Comparison of ENCODE assay signal across 13 cellular contexts in genomic region chr2:3293221-3293620, GRCh38.
"Had no signal": no experiment of that assay in that cellular context is flagged by ENCODE, and none has a peak within 500 bp of the region (broad histone marks: within the 10 kb centered on the region; RNA-seq: fewer than 3 reads in every experiment).

No MANE protein-coding gene starts in this region.

- DNase-seq: activated CD4-positive, alpha-beta T cell treated with anti-CD3 and anti-CD28 coated beads, Interleukin-2, amount 50 U/mL, for 1 hour; activated gamma-delta T cell; activated T-cell treated with anti-CD3 and anti-CD28 coated beads, Interleukin-2, amount 50 U/mL, for 4 hours; esophagus squamous epithelium; foreskin keratinocyte; head of caudate nucleus; nephron progenitor cell; small intestine; T-helper 2 cell; trophoblast cell had no signal

- H3K27me3 ChIP-seq: breast epithelium, esophagus squamous epithelium, foreskin keratinocyte had no signal

- H3K27ac ChIP-seq: breast epithelium, esophagus squamous epithelium, foreskin keratinocyte had no signal

- H3K4me1 ChIP-seq: breast epithelium, esophagus squamous epithelium, foreskin keratinocyte had no signal

- ATAC-seq: activated T-cell treated with anti-CD3 and anti-CD28 coated beads, Interleukin-2, amount 50 U/mL, for 4 hours; foreskin keratinocyte; stimulated activated effector memory CD8-positive, alpha-beta T cell treated with anti-CD3 and anti-CD28 coated beads, Interleukin-12 subunit alpha, Interleukin-12 subunit beta, amount 100 ng/mL, for 72 hours had no signal

- H3K4me3 ChIP-seq: breast epithelium, esophagus squamous epithelium had no signal

- H3K9me3 ChIP-seq: esophagus squamous epithelium had no signal

- H3K36me3 ChIP-seq: breast epithelium had no signal

- H3K27me3 Mint-ChIP-seq: activated naive CD8-positive, alpha-beta T cell had no signal

- H3K9me3 Mint-ChIP-seq: activated T-cell treated with anti-CD3 and anti-CD28 coated beads, Interleukin-2, amount 50 U/mL, for 4 hours; nephron progenitor cell; stimulated activated effector memory CD8-positive, alpha-beta T cell treated with anti-CD3 and anti-CD28 coated beads, Interleukin-12 subunit alpha, Interleukin-12 subunit beta, amount 100 ng/mL, for 72 hours had no signal

- H3K4me3 Mint-ChIP-seq: activated naive CD8-positive, alpha-beta T cell; activated T-cell treated with anti-CD3 and anti-CD28 coated beads, Interleukin-2, amount 50 U/mL, for 4 hours; nephron progenitor cell; stimulated activated effector memory CD8-positive, alpha-beta T cell treated with anti-CD3 and anti-CD28 coated beads, Interleukin-12 subunit alpha, Interleukin-12 subunit beta, amount 100 ng/mL, for 72 hours had no signal

- H3K27ac Mint-ChIP-seq: activated naive CD8-positive, alpha-beta T cell had no signal

- H3K36me3 Mint-ChIP-seq: stimulated activated effector memory CD8-positive, alpha-beta T cell treated with anti-CD3 and anti-CD28 coated beads, Interleukin-12 subunit alpha, Interleukin-12 subunit beta, amount 100 ng/mL, for 72 hours had no signal
